Comparison of ENCODE assay signal across 22 cellular contexts in genomic region chr17:46082293-46082692, GRCh38.
DNase-seq lines count a peak whose midpoint lies in the region; ATAC-seq and TF ChIP-seq lines count a peak whose summit lies in the region.
"Had no signal": no experiment of that assay in that cellular context is flagged by ENCODE, and none has a peak within 500 bp of the region (broad histone marks: within the 10 kb centered on the region; RNA-seq: fewer than 3 reads in every experiment).

No MANE protein-coding gene starts in this region.

- no peaks in the 10 kb centered on the region for H3K27me3 ChIP-seq in endodermal cell (ENCODE audit: control insufficient read depth, insufficient read depth, low read length, poor library complexity, severe bottlenecking)
- H3K27me3 ChIP-seq: BLaER1, heart right ventricle, left lung had no signal

- H3K27ac ChIP-seq in endodermal cell (ENCODE audit: low read depth, low read length) = no peak overlapping the region
- H3K27ac ChIP-seq: BLaER1, left lung, thoracic aorta had no signal

- H3K36me3 Mint-ChIP-seq in activated naive CD4-positive, alpha-beta T cell treated with anti-CD3 and anti-CD28 coated beads for 36 hours (ENCODE audit: low read depth) = peaks cover 18% of the 10 kb centered on the region
- H3K36me3 Mint-ChIP-seq in activated naive CD4-positive, alpha-beta T cell treated with anti-CD3 and anti-CD28 coated beads, Interleukin-2, amount 50 U/mL, for 72 hours = peaks cover 0 to 14% of the 10 kb centered on the region in 2 donors
- H3K36me3 Mint-ChIP-seq in WTC11 (0 out of 2 replicates have a peak, but pooled peaks cover 6% of the 10 kb centered on the region), endodermal cell (ENCODE audit: low read depth) (peaks cover 27% of the 10 kb centered on the region)
- peaks cover 55% of the 10 kb centered on the region for H3K36me3 Mint-ChIP-seq in stimulated activated effector memory CD8-positive, alpha-beta T cell treated with anti-CD3 and anti-CD28 coated beads, Interleukin-12 subunit alpha, Interleukin-12 subunit beta, amount 100 ng/mL, for 72 hours

- H3K36me3 ChIP-seq in endodermal cell (ENCODE audit: control insufficient read depth, insufficient read depth, low read length) = peaks cover 47% of the 10 kb centered on the region
- H3K36me3 ChIP-seq: left lung, thoracic aorta had no signal

- TF ChIP-seq CTCF in WTC11 (IDR thresholded peaks at IDR 0.05) (no peak), endodermal cell (conservative IDR thresholded peaks at IDR 0.05) (no peak)

- POLR2A ChIA-PET in WTC11 (lab: Charles Lee) = interaction anchor here (0.6 to 1.5 kb wide), 3 partner anchors 11 to 38 kb away, joined by 3 to 6 read pairs (median 3); no protein-coding TSS in a partner anchor

- H3K4me3 Mint-ChIP-seq in activated naive CD4-positive, alpha-beta T cell treated with anti-CD3 and anti-CD28 coated beads for 36 hours = no peak overlapping the region
- H3K4me3 Mint-ChIP-seq in WTC11 = no peak overlapping the region
- no peak overlapping the region for H3K4me3 Mint-ChIP-seq in endodermal cell
- H3K4me3 Mint-ChIP-seq in stimulated activated effector memory CD8-positive, alpha-beta T cell treated with anti-CD3 and anti-CD28 coated beads, Interleukin-12 subunit alpha, Interleukin-12 subunit beta, amount 100 ng/mL, for 72 hours = no peak overlapping the region
- H3K4me3 Mint-ChIP-seq: activated naive CD8-positive, alpha-beta T cell treated with anti-CD3 and anti-CD28 coated beads, Interleukin-2, amount 10 ng/mL, durations not matched to agents 7 days and 5 days; brain; HFFc6 had no signal

- CTCF ChIA-PET in activated naive CD4-positive, alpha-beta T cell treated with anti-CD3 and anti-CD28 coated beads for 36 hours (lab: Charles Lee) = interaction anchor here (1.2 to 1.5 kb wide), 2 partner anchors 9 to 105 kb away, joined by 3 to 4 read pairs; no protein-coding TSS in a partner anchor
- CTCF ChIA-PET in WTC11 (lab: Charles Lee) = interaction anchor here (1.0 to 1.4 kb wide), 3 partner anchors 9 to 105 kb away, joined by 3 to 5 read pairs (median 4); no protein-coding TSS in a partner anchor

- peaks cover 3% of the 10 kb centered on the region for H3K4me1 ChIP-seq in endodermal cell (ENCODE audit: control insufficient read depth, insufficient read depth, low read length)
- H3K4me1 ChIP-seq: BLaER1 had no signal

- no peak overlapping the region for H3K9ac ChIP-seq in endodermal cell (ENCODE audit: extremely low read depth, low read length, poor library complexity, severe bottlenecking)
- H3K9ac ChIP-seq: BLaER1 had no signal

- no peaks in the 10 kb centered on the region for H3K9me3 Mint-ChIP-seq in activated naive CD4-positive, alpha-beta T cell treated with anti-CD3 and anti-CD28 coated beads for 36 hours
- H3K9me3 Mint-ChIP-seq in activated naive CD4-positive, alpha-beta T cell treated with anti-CD3 and anti-CD28 coated beads, Interleukin-2, amount 50 U/mL, for 72 hours = no peaks in the 10 kb centered on the region
- H3K9me3 Mint-ChIP-seq in WTC11 (no peaks in the 10 kb centered on the region), endodermal cell (no peaks in the 10 kb centered on the region)
- H3K9me3 Mint-ChIP-seq in stimulated activated effector memory CD8-positive, alpha-beta T cell treated with anti-CD3 and anti-CD28 coated beads, Interleukin-12 subunit alpha, Interleukin-12 subunit beta, amount 100 ng/mL, for 72 hours = no peaks in the 10 kb centered on the region
- H3K9me3 Mint-ChIP-seq: activated naive CD8-positive, alpha-beta T cell treated with anti-CD3 and anti-CD28 coated beads, Interleukin-2, amount 10 ng/mL, durations not matched to agents 7 days and 5 days; HFFc6 had no signal

- no peaks in the 10 kb centered on the region for H3K27me3 Mint-ChIP-seq in activated naive CD4-positive, alpha-beta T cell treated with anti-CD3 and anti-CD28 coated beads for 36 hours (ENCODE audit: low read depth)
- H3K27me3 Mint-ChIP-seq in WTC11 (ENCODE audit: low read depth) (no peaks in the 10 kb centered on the region), endodermal cell (ENCODE audit: insufficient read depth) (no peaks in the 10 kb centered on the region)
- H3K27me3 Mint-ChIP-seq: activated naive CD8-positive, alpha-beta T cell treated with anti-CD3 and anti-CD28 coated beads, Interleukin-2, amount 10 ng/mL, durations not matched to agents 7 days and 5 days had no signal

- 89 to 100% methylated on average over 1 to 2 of the region's 2 CpGs for WGBS in endodermal cell (ENCODE audit: insufficient coverage in 1 of 2, insufficient read length in 1 of 2), 2 experiments

- H3K27ac Mint-ChIP-seq in activated naive CD4-positive, alpha-beta T cell treated with anti-CD3 and anti-CD28 coated beads for 36 hours = peak overlapping the region; percentile 28
- peak overlapping the region in 1 of 2 donors; percentile 18 for H3K27ac Mint-ChIP-seq in activated naive CD4-positive, alpha-beta T cell treated with anti-CD3 and anti-CD28 coated beads, Interleukin-2, amount 50 U/mL, for 72 hours
- H3K27ac Mint-ChIP-seq in WTC11 = peak overlapping the region; percentile 2; the same call in 1 of the 2 replicates
- peak overlapping the region; percentile 12 for H3K27ac Mint-ChIP-seq in endodermal cell
- H3K27ac Mint-ChIP-seq in stimulated activated effector memory CD8-positive, alpha-beta T cell treated with anti-CD3 and anti-CD28 coated beads, Interleukin-12 subunit alpha, Interleukin-12 subunit beta, amount 100 ng/mL, for 72 hours = peak overlapping the region; percentile 60
- H3K27ac Mint-ChIP-seq: activated naive CD8-positive, alpha-beta T cell treated with anti-CD3 and anti-CD28 coated beads, Interleukin-2, amount 10 ng/mL, durations not matched to agents 7 days and 5 days; HFFc6 had no signal

- intact Hi-C loops in activated naive CD4-positive, alpha-beta T cell treated with anti-CD3 and anti-CD28 coated beads for 36 hours (cut with micrococcal nuclease) = no loop called here

- H3K4me1 Mint-ChIP-seq in activated naive CD4-positive, alpha-beta T cell treated with anti-CD3 and anti-CD28 coated beads for 36 hours (ENCODE audit: low read depth) = peaks cover 59% of the 10 kb centered on the region
- H3K4me1 Mint-ChIP-seq in WTC11 (peaks cover 36% of the 10 kb centered on the region), endodermal cell (peaks cover 27% of the 10 kb centered on the region)
- H3K4me1 Mint-ChIP-seq in stimulated activated effector memory CD8-positive, alpha-beta T cell treated with anti-CD3 and anti-CD28 coated beads, Interleukin-12 subunit alpha, Interleukin-12 subunit beta, amount 100 ng/mL, for 72 hours = peaks cover 62% of the 10 kb centered on the region

- ATAC-seq in activated naive CD4-positive, alpha-beta T cell treated with anti-CD3 and anti-CD28 coated beads, Interleukin-2, amount 50 U/mL, for 72 hours = no peak
- ATAC-seq in WTC11 = no peak; the same call in 1 of the 2 replicates
- ATAC-seq in stimulated activated effector memory CD8-positive, alpha-beta T cell treated with anti-CD3 and anti-CD28 coated beads, Interleukin-12 subunit alpha, Interleukin-12 subunit beta, amount 100 ng/mL, for 72 hours = no peak
- ATAC-seq: heart right ventricle, left lung had no signal

- H3K4me3 ChIP-seq in endodermal cell (ENCODE audit: low read length) = no peak overlapping the region
- H3K4me3 ChIP-seq: BLaER1, heart right ventricle, left lung, SK-N-MC, thoracic aorta had no signal

- no peak for DNase-seq in activated naive CD4-positive, alpha-beta T cell treated with anti-CD3 and anti-CD28 coated beads for 36 hours
- no peak for DNase-seq in activated naive CD4-positive, alpha-beta T cell treated with anti-CD3 and anti-CD28 coated beads, Interleukin-2, amount 50 U/mL, for 72 hours (ENCODE audit: low spot score in 2 of 2)
- DNase-seq in WTC11 (ENCODE audit: low spot score) (no peak), endodermal cell (no peak), NCI-H510A treated with DMSO at 0.1 percent for 48 hours (lab: John Stamatoyannopoulos, UW) (no peak)
- no peak for DNase-seq in stimulated activated effector memory CD8-positive, alpha-beta T cell treated with anti-CD3 and anti-CD28 coated beads, Interleukin-12 subunit alpha, Interleukin-12 subunit beta, amount 100 ng/mL, for 72 hours (ENCODE audit: low spot score in 2 of 2)
- DNase-seq in central memory CD4-positive, alpha-beta T cell = no peak
- DNase-seq in activated CD4-positive, CD25-positive, alpha-beta regulatory T cell treated with anti-CD3 and anti-CD28 coated beads, Interleukin-2, amount 50 U/mL, for 72 hours = no peak
- DNase-seq: activated CD8-positive, alpha-beta memory T cell treated with anti-CD3 and anti-CD28 coated beads, Interleukin-2, amount 50 U/mL, for 4 hours; activated naive CD8-positive, alpha-beta T cell treated with anti-CD3 and anti-CD28 coated beads, Interleukin-2, amount 10 ng/mL, durations not matched to agents 7 days and 5 days; cortex of kidney; heart right ventricle; HFFc6; left lung; NCI-H1092 treated with DMSO at 0.1 percent for 48 hours; NCI-H2029 treated with DMSO at 0.1 percent for 48 hours; NK-92 treated with Interleukin-12 subunit alpha and Interleukin-12 subunit beta, amount 100 ng/mL, for 24 hours; T-helper 9 cell had no signal

- no peaks in the 10 kb centered on the region for H3K9me3 ChIP-seq in endodermal cell (ENCODE audit: control insufficient read depth, low read length)
- H3K9me3 ChIP-seq: BLaER1, heart right ventricle, left lung, thoracic aorta had no signal

TF ChIP-seq in WTC11, 78 proteins besides CTCF, POLR2A, EP300 and RAD21 (continues in another document):
- TF ChIP-seq AR (CRISPR knock-in tag; IDR thresholded peaks at IDR 0.05) (no peak), CREM (CRISPR knock-in tag; IDR thresholded peaks at IDR 0.05) (no peak), ATF1 (CRISPR knock-in tag; IDR thresholded peaks at IDR 0.05) (no peak), ZNF138 (CRISPR knock-in tag; conservative IDR thresholded peaks at IDR 0.05) (no peak), TP53 (CRISPR knock-in tag; IDR thresholded peaks at IDR 0.05) (no peak)
